Comparison of ENCODE assay signal across 12 cellular contexts in the genomic region with DNA sequence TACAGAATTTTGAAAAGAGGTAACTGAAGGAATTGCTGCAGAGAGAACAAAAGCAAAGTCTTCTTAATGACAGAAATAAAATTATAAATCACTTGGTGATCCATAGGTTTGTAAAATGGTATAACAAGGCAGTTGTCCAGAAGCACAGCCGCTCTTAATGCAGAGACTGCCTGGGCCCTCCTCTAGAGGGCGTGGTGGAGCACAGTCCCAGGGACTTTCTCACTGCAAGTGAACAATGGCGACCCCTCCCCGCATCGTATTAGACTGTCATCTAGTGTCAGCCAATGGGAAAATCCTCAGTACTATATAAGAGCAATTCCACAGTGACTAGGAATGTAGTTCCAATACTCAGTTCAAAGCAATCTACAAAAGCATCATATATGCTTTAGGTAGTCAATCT. TPM values are rescaled to one million over a fixed set of nuclear protein-coding genes. Genes with fewer than 3 reads are reported as not detected.
A peak's percentile ranks its signal among the peaks of the same experiment; 100 is the strongest.
DNase-seq lines count a peak whose midpoint lies in the region; ATAC-seq, FAIRE-seq and TF ChIP-seq lines count a peak whose summit lies in the region.
"Had no signal": no experiment of that assay in that cellular context is flagged by ENCODE, and none has a peak within 500 bp of the region (broad histone marks: within the 10 kb centered on the region; RNA-seq: fewer than 3 reads in every experiment).

No MANE protein-coding gene starts in this region.

- H3K4me1 ChIP-seq in OCI-LY7 (ENCODE audit: insufficient read depth, low read length, poor library complexity, severe bottlenecking) (no peaks in the 10 kb centered on the region), endothelial cell of umbilical vein (ENCODE audit: control insufficient read depth, extremely low read depth, insufficient read depth, low read length) (no peaks in the 10 kb centered on the region), hepatocyte (ENCODE audit: insufficient read depth) (no peaks in the 10 kb centered on the region), tibial nerve (no peaks in the 10 kb centered on the region)
- H3K4me1 ChIP-seq: esophagus muscularis mucosa had no signal

- H3K4me3 ChIP-seq in OCI-LY7 (ENCODE audit: low read depth, low read length, poor library complexity, severe bottlenecking) (no peak overlapping the region), endothelial cell of umbilical vein (replicated peaks in 1 of 3; ENCODE audit: insufficient read depth in 1 of 3, low read depth in 1 of 3, low read length in 3 of 3) (no peak overlapping the region), hepatocyte (no peak overlapping the region), tibial nerve (no peak overlapping the region)
- H3K4me3 ChIP-seq: esophagus muscularis mucosa had no signal

- intact Hi-C loops in OCI-LY7 (cut with micrococcal nuclease; ENCODE audit: unreplicated experiment), result no loop called here
- intact Hi-C loops in endothelial cell of umbilical vein (cut with micrococcal nuclease), result no loop called here

- H3K9me2 ChIP-seq in OCI-LY7 (ENCODE audit: insufficient read depth, low read length) (no peaks in the 10 kb centered on the region), hepatocyte (replicated peaks; ENCODE audit: insufficient read depth) (no peaks in the 10 kb centered on the region)

- CTCF ChIA-PET in OCI-LY7 (lab: Charles Lee; ENCODE audit: unreplicated experiment), result no interaction called here
- CTCF ChIA-PET in endothelial cell of umbilical vein (lab: Charles Lee), result no interaction called here

- ATAC-seq in GM19023 (IDR thresholded peaks at IDR 0.05; ENCODE audit: unreplicated experiment), result no peak
- ATAC-seq: right cardiac atrium had no signal

- H4K20me1 ChIP-seq in OCI-LY7 (ENCODE audit: insufficient read depth, low read length) (no peaks in the 10 kb centered on the region), endothelial cell of umbilical vein (replicated peaks; ENCODE audit: control insufficient read depth, extremely low read depth, insufficient read depth, low read length) (no peaks in the 10 kb centered on the region), hepatocyte (ENCODE audit: insufficient read depth, poor library complexity, severe bottlenecking) (no peaks in the 10 kb centered on the region)

- no peak for TF ChIP-seq EP300 in tibial nerve (IDR thresholded peaks at IDR 0.05)

- H3K27ac ChIP-seq in OCI-LY7 (ENCODE audit: low read depth, low read length, poor library complexity, severe bottlenecking), result no peak overlapping the region
- no peak overlapping the region for H3K27ac ChIP-seq in endothelial cell of umbilical vein (ENCODE audit: insufficient read depth, low read depth, low read length)
- no peak overlapping the region for H3K27ac ChIP-seq in hepatocyte
- H3K27ac ChIP-seq in tibial nerve, result no peak overlapping the region
- H3K27ac ChIP-seq: esophagus muscularis mucosa, VCaP had no signal

- dilution Hi-C loops in endothelial cell of umbilical vein (cut with MboI; ENCODE audit: extremely low pct_ligation_motif_present, low sequenced_read_pairs), result no loop called here

- H3K79me2 ChIP-seq in OCI-LY7 (ENCODE audit: insufficient read depth, low read depth, low read length) (no peaks in the 10 kb centered on the region), endothelial cell of umbilical vein (ENCODE audit: control insufficient read depth, insufficient read depth, low read length) (no peaks in the 10 kb centered on the region), hepatocyte (no peaks in the 10 kb centered on the region)

- no peak for FAIRE-seq in endothelial cell of umbilical vein (lab: Jason Lieb, UNC)

- TF ChIP-seq CTCF in OCI-LY7 (conservative IDR thresholded peaks at IDR 0.05; ENCODE audit: low read length), result peak; percentile 68
- TF ChIP-seq CTCF in endothelial cell of umbilical vein (IDR thresholded peaks at IDR 0.05; ENCODE audit: extremely low read depth in 1 of 2, insufficient read depth in 1 of 2, low read depth in 1 of 2, low read length in 2 of 2), result peak; percentile 26 to 34
- TF ChIP-seq CTCF in hepatocyte (IDR thresholded peaks at IDR 0.05; ENCODE audit: poor library complexity), result no peak
- TF ChIP-seq CTCF in tibial nerve (IDR thresholded peaks at IDR 0.05), result no peak

- TF ChIP-seq POLR2A in endothelial cell of umbilical vein (IDR thresholded peaks at IDR 0.05; ENCODE audit: low read depth, low read length) (no peak), tibial nerve (IDR thresholded peaks at IDR 0.05) (no peak)

- H3K4me2 ChIP-seq in OCI-LY7 (ENCODE audit: low read length), result no peak overlapping the region
- H3K4me2 ChIP-seq in endothelial cell of umbilical vein (ENCODE audit: insufficient read depth, low read length), result no peak overlapping the region
- no peak overlapping the region for H3K4me2 ChIP-seq in hepatocyte

- H3K9me3 ChIP-seq in OCI-LY7 (ENCODE audit: low read length) (no peaks in the 10 kb centered on the region), endothelial cell of umbilical vein (replicated peaks; ENCODE audit: control insufficient read depth, insufficient read depth, low read length) (no peaks in the 10 kb centered on the region), hepatocyte (ENCODE audit: low read depth) (no peaks in the 10 kb centered on the region), tibial nerve (no peaks in the 10 kb centered on the region)
- H3K9me3 ChIP-seq: esophagus muscularis mucosa had no signal

- H3K36me3 ChIP-seq in OCI-LY7 (ENCODE audit: insufficient read depth, low read length) (no peaks in the 10 kb centered on the region), endothelial cell of umbilical vein (ENCODE audit: control insufficient read depth in 2 of 2, extremely low read depth in 1 of 2, insufficient read depth in 2 of 2, low read length in 2 of 2) (no peaks in the 10 kb centered on the region), hepatocyte (replicated peaks; ENCODE audit: insufficient read depth, low read depth) (no peaks in the 10 kb centered on the region), tibial nerve (no peaks in the 10 kb centered on the region)
- H3K36me3 ChIP-seq: esophagus muscularis mucosa had no signal

- POLR2A ChIA-PET in OCI-LY7 (lab: Charles Lee), result no interaction called here
- POLR2A ChIA-PET in endothelial cell of umbilical vein (lab: Charles Lee), result no interaction called here

- BruUV-seq in OCI-LY7 (replicated peaks; lab: Mats Ljungman, UMichigan) (no TSS peak), endothelial cell of umbilical vein (replicated peaks; lab: Mats Ljungman, UMichigan) (no TSS peak)

- no peak overlapping the region for H2AFZ ChIP-seq in OCI-LY7 (ENCODE audit: low read length)
- no peak overlapping the region for H2AFZ ChIP-seq in endothelial cell of umbilical vein (ENCODE audit: low read depth, low read length)
- no peak overlapping the region for H2AFZ ChIP-seq in hepatocyte

- peaks cover 3 to 7% of the 10 kb centered on the region in 2 experiments for H3K27me3 ChIP-seq in endothelial cell of umbilical vein (ENCODE audit: control insufficient read depth in 2 of 2, insufficient read depth in 2 of 2, low read length in 2 of 2)
- no peaks in the 10 kb centered on the region for H3K27me3 ChIP-seq in hepatocyte
- no peaks in the 10 kb centered on the region for H3K27me3 ChIP-seq in tibial nerve
- H3K27me3 ChIP-seq: esophagus muscularis mucosa had no signal

- 63% methylated on average over 5 of the region's 5 CpGs for WGBS in hepatocyte (ENCODE audit: low lambda C conversion rate, missing lambda C conversion rate)
- 43 to 59% methylated on average over 5 of the region's 5 CpGs for WGBS in tibial nerve, 2 donors

- no peaks in the 10 kb centered on the region for H3K9me1 ChIP-seq in endothelial cell of umbilical vein (replicated peaks; ENCODE audit: control insufficient read depth, extremely low read depth, insufficient read depth, low read length)

- H3K9ac ChIP-seq in endothelial cell of umbilical vein (replicated peaks; ENCODE audit: extremely low read depth, insufficient read depth, low read length), result no peak overlapping the region

- DNase-seq in A172 (ENCODE audit: low spot score) (peak; percentile 17), ELR (ENCODE audit: low read depth) (peak; percentile 36), OCI-LY7 (ENCODE audit: low spot score) (peak; percentile 7), endothelial cell of umbilical vein (ENCODE audit: low read depth, low spot score) (peak; percentile 8), anterior cingulate cortex (lab: John Stamatoyannopoulos, UW) (no peak), hepatocyte (ENCODE audit: low spot score) (no peak), tibial nerve (ENCODE audit: low spot score in 2 of 2) (no peak)

TF ChIP-seq in endothelial cell of umbilical vein, 7 proteins besides CTCF, POLR2A, EP300 and RAD21 (continues in another document):
- TF ChIP-seq GATA2 (IDR thresholded peaks at IDR 0.05; ENCODE audit: insufficient read depth, insufficient read length, low read depth, low read length), result no peak
- TF ChIP-seq EZH2 (IDR thresholded peaks at IDR 0.05; ENCODE audit: borderline replicate concordance, low read depth, low read length, severe bottlenecking), result no peak

RNA-seq across cellular contexts. Expression of a gene that starts 26.4 kb away (rescaled TPM):
- 0.22 TPM in 1 of 2 replicates, not detected in the other for total RNA-seq in A172 (2014; rRNA removed; shearing (Covaris generic))
- total RNA-seq in OCI-LY7 (2014; rRNA removed; shearing (Covaris generic)), result not detected in 2 replicates
- total RNA-seq in OCI-LY7 (2022), result not detected in 2 replicates
- not detected in 2 replicates for total RNA-seq in endothelial cell of umbilical vein
- not detected in 2 replicates for polyA plus RNA-seq in endothelial cell of umbilical vein
- polyA plus RNA-seq in endothelial cell of umbilical vein (2011; cell fraction: cytosol; rRNA removed), result not detected in 2 replicates
- not detected in 2 replicates for polyA plus RNA-seq in endothelial cell of umbilical vein (2011; cell fraction: nucleus; rRNA removed)
- not detected in 2 replicates for polyA plus RNA-seq in endothelial cell of umbilical vein (2012)
- not detected in 2 replicates for polyA minus RNA-seq in endothelial cell of umbilical vein
- polyA minus RNA-seq in endothelial cell of umbilical vein (2011; cell fraction: cytosol; rRNA and poly(A)+ RNA removed), result not detected
- polyA minus RNA-seq in endothelial cell of umbilical vein (2011; cell fraction: nucleus; rRNA and poly(A)+ RNA removed), result not detected in 2 replicates
- total RNA-seq in hepatocyte, result 0.32 and 0.50 TPM in 2 replicates
- 0.66 and 1.5 TPM in 2 replicates for polyA plus RNA-seq in hepatocyte
- not detected for total RNA-seq in tibial nerve
- total RNA-seq: right cardiac atrium, urinary bladder had no signal
- polyA plus RNA-seq: right cardiac atrium had no signal

RNA-seq across cellular contexts. Expression of a gene that starts 52.9 kb away (rescaled TPM):
- 2.0 TPM in 2 replicates for total RNA-seq in A172 (2014; rRNA removed; shearing (Covaris generic))
- total RNA-seq in OCI-LY7 (2014; rRNA removed; shearing (Covaris generic)), result 3.3 and 4.5 TPM in 2 replicates
- total RNA-seq in OCI-LY7 (2022) (3.8 and 4.3 TPM in 2 replicates), endothelial cell of umbilical vein (2.6 and 3.3 TPM in 2 replicates), hepatocyte (6.2 and 12.4 TPM in 2 replicates), tibial nerve (under 1 TPM; 0.20 to 0.66 (median 0.36) TPM)
- polyA plus RNA-seq in endothelial cell of umbilical vein (0.96 and 1.2 TPM in 2 replicates), hepatocyte (12.1 and 15.6 TPM in 2 replicates)
- polyA plus RNA-seq in endothelial cell of umbilical vein (2011; cell fraction: cytosol; rRNA removed), result 0.57 and 0.75 TPM in 2 replicates
- 4.9 and 5.2 TPM in 2 replicates for polyA plus RNA-seq in endothelial cell of umbilical vein (2011; cell fraction: nucleus; rRNA removed)
- polyA plus RNA-seq in endothelial cell of umbilical vein (2012), result 2.4 and 3.3 TPM in 2 replicates
- 5.2 and 7.9 TPM in 2 replicates for polyA minus RNA-seq in endothelial cell of umbilical vein
- polyA minus RNA-seq in endothelial cell of umbilical vein (2011; cell fraction: cytosol; rRNA and poly(A)+ RNA removed), result 1.6 TPM
- polyA minus RNA-seq in endothelial cell of umbilical vein (2011; cell fraction: nucleus; rRNA and poly(A)+ RNA removed), result 6.4 and 7.1 TPM in 2 replicates

Comparison
In these comparisons a context has a peak if more than half of its experiments do, and no peak if none do; other contexts are left out.
1. DNase-seq: peak in A172 (single experiment), ELR (single experiment), OCI-LY7 (single experiment) and endothelial cell of umbilical vein (single experiment); none in anterior cingulate cortex (0 of 58), hepatocyte (single experiment) and tibial nerve (0 of 2).
2. CTCF ChIP-seq: peak in OCI-LY7 (single experiment) and endothelial cell of umbilical vein (2 of 2); none in hepatocyte (single experiment) and tibial nerve (0 of 5).